Comparison of ENCODE assay signal across 18 cellular contexts in the genomic region with DNA sequence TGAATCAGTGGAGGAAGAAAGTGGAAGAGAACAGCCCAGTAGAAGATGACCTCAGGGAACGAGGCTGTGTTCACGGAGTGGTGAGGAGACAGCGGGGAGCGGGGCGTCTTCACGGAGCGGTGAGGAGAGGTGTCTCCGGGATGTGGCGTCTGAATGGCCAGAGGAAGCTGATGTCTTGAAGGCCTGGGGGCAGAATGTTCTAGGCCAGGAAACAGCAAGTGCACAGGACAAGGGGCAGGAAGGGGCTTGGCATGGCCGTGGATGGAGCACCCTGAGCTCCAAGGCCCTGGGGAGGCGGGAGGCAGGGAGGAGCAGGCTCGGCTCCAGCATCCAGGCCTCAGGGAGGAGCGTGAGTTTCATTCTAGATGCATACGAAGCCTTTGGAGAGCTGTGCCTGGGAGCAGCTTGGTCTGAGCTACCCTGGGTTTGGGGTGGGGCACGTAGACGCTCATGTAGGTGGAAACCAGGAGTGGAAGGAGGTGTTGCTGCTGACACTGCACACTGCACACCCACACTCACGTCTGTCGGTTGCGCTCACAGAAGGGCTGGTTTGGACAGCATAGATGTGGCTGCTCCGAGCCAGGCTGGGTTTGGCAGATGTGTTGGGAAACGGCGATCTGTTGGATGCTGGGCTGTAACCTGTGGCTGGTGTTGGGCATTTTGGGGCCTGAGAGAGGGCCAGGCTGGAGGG.
DNase-seq lines count a peak whose midpoint lies in the region; ATAC-seq and TF ChIP-seq lines count a peak whose summit lies in the region.
"Had no signal": no experiment of that assay in that cellular context is flagged by ENCODE, and none has a peak within 500 bp of the region (broad histone marks: within the 10 kb centered on the region; RNA-seq: fewer than 3 reads in every experiment).

No MANE protein-coding gene starts in this region.

- no peak overlapping the region for H2AFZ ChIP-seq in PC-9

- H3K4me2 ChIP-seq in PC-9: no peak overlapping the region

- H4K20me1 ChIP-seq in PC-9 (ENCODE audit: insufficient read depth): no peaks in the 10 kb centered on the region

- no peaks in the 10 kb centered on the region for H3K79me2 ChIP-seq in PC-9 (ENCODE audit: low read depth)

- H3K27ac ChIP-seq in PC-9: no peak overlapping the region
- H3K27ac ChIP-seq in colonic mucosa: no peak overlapping the region
- H3K27ac ChIP-seq: breast epithelium had no signal

- peaks cover 44% of the 10 kb centered on the region for H3K27me3 Mint-ChIP-seq in Calu3 (ENCODE audit: unreplicated experiment)
- peaks cover 3% of the 10 kb centered on the region for H3K27me3 Mint-ChIP-seq in activated B cell treated with CpG ODN at 0.5 μM for 24 hours

- H3K27me3 ChIP-seq in PC-9 (ENCODE audit: insufficient read depth, low read depth) (peaks cover 82% of the 10 kb centered on the region), colonic mucosa (no peaks in the 10 kb centered on the region)

- H3K27ac Mint-ChIP-seq in Calu3 (ENCODE audit: unreplicated experiment) (no peak overlapping the region), activated B cell treated with CpG ODN at 0.5 μM for 24 hours (no peak overlapping the region)
- H3K27ac Mint-ChIP-seq: activated CD4-positive, alpha-beta T cell treated with anti-CD3 and anti-CD28 coated beads, Interleukin-2, amount 10 ng/mL, durations not matched to agents 7 days and 5 days; CD4-positive, CD25-positive, alpha-beta regulatory T cell; naive thymus-derived CD4-positive, alpha-beta T cell had no signal

- H3K4me3 ChIP-seq in PC-9 (no peak overlapping the region), colonic mucosa (no peak overlapping the region)
- H3K4me3 ChIP-seq: breast epithelium had no signal

- no peak overlapping the region for H3K9ac ChIP-seq in colonic mucosa (ENCODE audit: low read depth in 2 of 2, low read length in 2 of 2)

- CTCF ChIA-PET in Calu3 (lab: Charles Lee) (no interaction called here), activated B cell treated with CpG ODN at 0.5 μM for 24 hours (lab: Charles Lee) (no interaction called here), PC-9 (lab: Charles Lee) (no interaction called here)

- POLR2A ChIA-PET in activated B cell treated with CpG ODN at 0.5 μM for 24 hours (lab: Charles Lee) (no interaction called here), PC-9 (lab: Charles Lee; ENCODE audit: unreplicated experiment) (no interaction called here)

- H3K9me3 ChIP-seq in PC-9 (ENCODE audit: insufficient read depth, low read depth) (no peaks in the 10 kb centered on the region), colonic mucosa (no peaks in the 10 kb centered on the region)
- H3K9me3 ChIP-seq: breast epithelium had no signal

- no peaks in the 10 kb centered on the region for H3K9me2 ChIP-seq in PC-9 (ENCODE audit: insufficient read depth)

- H3K4me3 Mint-ChIP-seq in Calu3 (ENCODE audit: low read depth, unreplicated experiment) (no peak overlapping the region), activated B cell treated with CpG ODN at 0.5 μM for 24 hours (no peak overlapping the region)
- H3K4me3 Mint-ChIP-seq: activated CD4-positive, alpha-beta T cell treated with anti-CD3 and anti-CD28 coated beads, Interleukin-2, amount 10 ng/mL, durations not matched to agents 7 days and 5 days; CD4-positive, CD25-positive, alpha-beta regulatory T cell; naive thymus-derived CD4-positive, alpha-beta T cell had no signal

- H3K9me3 Mint-ChIP-seq in Calu3 (ENCODE audit: low read depth, unreplicated experiment) (peaks cover 2% of the 10 kb centered on the region), activated B cell treated with CpG ODN at 0.5 μM for 24 hours (no peaks in the 10 kb centered on the region)
- H3K9me3 Mint-ChIP-seq: activated CD4-positive, alpha-beta T cell treated with anti-CD3 and anti-CD28 coated beads, Interleukin-2, amount 10 ng/mL, durations not matched to agents 7 days and 5 days had no signal

- no peaks in the 10 kb centered on the region for H3F3A ChIP-seq in PC-9 (ENCODE audit: insufficient read depth, low read depth)

- H3K4me1 Mint-ChIP-seq in Calu3 (ENCODE audit: low read depth, unreplicated experiment) (no peaks in the 10 kb centered on the region), activated B cell treated with CpG ODN at 0.5 μM for 24 hours (no peaks in the 10 kb centered on the region)
- H3K4me1 Mint-ChIP-seq: activated CD4-positive, alpha-beta T cell treated with anti-CD3 and anti-CD28 coated beads, Interleukin-2, amount 10 ng/mL, durations not matched to agents 7 days and 5 days; CD4-positive, CD25-positive, alpha-beta regulatory T cell; naive thymus-derived CD4-positive, alpha-beta T cell had no signal

- BruUV-seq in Calu3 (replicated peaks; lab: Mats Ljungman, UMichigan) (no TSS peak), PC-9 (replicated peaks; lab: Mats Ljungman, UMichigan) (no TSS peak)

- no peak for TF ChIP-seq CTCF in Calu3 (IDR thresholded peaks at IDR 0.05; ENCODE audit: unreplicated experiment)
- no peak for TF ChIP-seq CTCF in activated B cell treated with CpG ODN at 0.5 μM for 24 hours (IDR thresholded peaks at IDR 0.05)
- TF ChIP-seq CTCF in PC-9 (conservative IDR thresholded peaks at IDR 0.05): no peak
- no peak for TF ChIP-seq CTCF in colonic mucosa (IDR thresholded peaks at IDR 0.05)

- peak; percentile 0 for DNase-seq in Calu3
- DNase-seq in activated B cell treated with CpG ODN at 0.5 μM for 24 hours: peak; percentile 4
- no peak for DNase-seq in left ventricle myocardium superior
- DNase-seq in posterior vena cava (ENCODE audit: low spot score): peak; percentile 68
- no peak for DNase-seq in NOMO-1 (lab: John Stamatoyannopoulos, UW; ENCODE audit: unreplicated experiment in 2 of 2)
- no peak for DNase-seq in PC-9
- no peak for DNase-seq in mucosa of gallbladder (ENCODE audit: low spot score)
- DNase-seq in colonic mucosa: no peak
- DNase-seq: ACHN; activated CD4-positive, alpha-beta T cell treated with anti-CD3 and anti-CD28 coated beads, Interleukin-2, amount 10 ng/mL, durations not matched to agents 7 days and 5 days; CD4-positive, CD25-positive, alpha-beta regulatory T cell; DMS53; mammary epithelial cell; NCI-H1436 treated with DMSO at 0.1 percent for 48 hours; NCI-H774 had no signal

- H3K4me1 ChIP-seq in PC-9 (replicated peaks; ENCODE audit: insufficient read depth) (no peaks in the 10 kb centered on the region), colonic mucosa (no peaks in the 10 kb centered on the region)
- H3K4me1 ChIP-seq: breast epithelium had no signal

- H3K36me3 ChIP-seq in PC-9 (ENCODE audit: low read depth) (no peaks in the 10 kb centered on the region), colonic mucosa (no peaks in the 10 kb centered on the region)
- H3K36me3 ChIP-seq: breast epithelium had no signal

- intact Hi-C loops in Calu3 (cut with micrococcal nuclease; ENCODE audit: unreplicated experiment): no loop called here
- intact Hi-C loops in activated B cell treated with CpG ODN at 0.5 μM for 24 hours (cut with micrococcal nuclease): no loop called here
- intact Hi-C loops in left ventricle myocardium superior (cut with micrococcal nuclease): no loop called here
- intact Hi-C loops in posterior vena cava (cut with DNase I): no loop called here
- intact Hi-C loops in PC-9 (cut with micrococcal nuclease; ENCODE audit: unreplicated experiment): no loop called here
- intact Hi-C loops in colonic mucosa (cut with DNase I): no loop called here

- H3K36me3 Mint-ChIP-seq in Calu3 (ENCODE audit: insufficient read depth, unreplicated experiment): no peaks in the 10 kb centered on the region
- H3K36me3 Mint-ChIP-seq in activated B cell treated with CpG ODN at 0.5 μM for 24 hours (ENCODE audit: low read depth): no peaks in the 10 kb centered on the region
- H3K36me3 Mint-ChIP-seq: CD4-positive, CD25-positive, alpha-beta regulatory T cell; naive thymus-derived CD4-positive, alpha-beta T cell had no signal

- ATAC-seq in activated B cell treated with CpG ODN at 0.5 μM for 24 hours (ENCODE audit: low read depth) (no peak), left ventricle myocardium superior (peak; percentile 52)
- ATAC-seq: naive thymus-derived CD4-positive, alpha-beta T cell; Panc1 had no signal

Comparison
In these comparisons a context has a peak if more than half of its experiments do, and no peak if none do; other contexts are left out.
1. DNase-seq: peak in Calu3 (single experiment), activated B cell treated with CpG ODN at 0.5 μM for 24 hours (single experiment) and posterior vena cava (single experiment); none in left ventricle myocardium superior (single experiment), NOMO-1 (0 of 2), PC-9 (0 of 2), mucosa of gallbladder (single experiment) and colonic mucosa (single experiment).